14 cellular contexts compared by ENCODE assay signal in the genomic region with DNA sequence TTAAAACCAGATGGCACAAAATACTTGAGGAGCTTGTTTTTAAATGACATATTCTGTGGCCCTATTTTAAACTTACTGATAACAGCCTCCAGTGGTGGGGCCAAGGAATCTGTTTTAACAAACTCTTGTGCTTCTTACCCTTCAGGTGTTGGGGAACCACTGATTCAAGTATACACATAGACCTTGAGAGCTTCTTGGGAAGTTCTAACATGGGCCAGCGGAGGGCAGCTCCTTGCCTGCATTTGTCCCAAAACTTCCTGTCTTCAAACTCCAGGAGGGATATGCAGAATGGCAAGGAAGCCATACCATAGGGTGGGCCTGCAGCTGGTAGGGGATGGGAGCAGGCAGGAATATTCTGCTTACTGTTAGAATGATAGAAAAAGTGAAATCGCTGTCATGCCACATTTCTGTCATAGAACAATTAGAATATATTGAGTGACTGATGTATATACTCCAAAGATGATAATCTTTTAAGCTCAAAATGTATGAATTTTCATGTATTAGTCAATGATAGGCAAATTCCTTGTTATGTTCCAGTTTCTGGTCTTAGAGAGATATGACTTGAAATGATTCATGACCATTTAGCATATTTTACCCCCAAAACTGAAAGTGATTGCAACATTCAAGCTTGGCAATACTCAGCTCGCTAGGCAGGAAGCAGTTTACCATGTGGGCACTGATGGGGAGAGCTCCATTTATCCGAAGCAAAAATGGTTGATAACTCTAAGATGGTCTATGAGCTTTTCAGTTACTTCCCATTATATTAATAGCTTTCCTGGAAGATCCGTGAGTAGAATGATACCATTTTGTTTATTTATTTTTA. TPM values are rescaled to one million over a fixed set of nuclear protein-coding genes. Genes with fewer than 3 reads are reported as not detected.
DNase-seq lines count a peak whose midpoint lies in the region; ATAC-seq and TF ChIP-seq lines count a peak whose summit lies in the region.
"Had no signal": no experiment of that assay in that cellular context is flagged by ENCODE, and none has a peak within 500 bp of the region (broad histone marks: within the 10 kb centered on the region; RNA-seq: fewer than 3 reads in every experiment).

No MANE protein-coding gene starts in this region.

- no peaks in the 10 kb centered on the region for H3K27me3 Mint-ChIP-seq in activated T-cell treated with anti-CD3 and anti-CD28 coated beads, Interleukin-2, amount 50 U/mL, for 24 hours
- no peaks in the 10 kb centered on the region; the same call in 1 of the 2 replicates for H3K27me3 Mint-ChIP-seq in HFFc6 (ENCODE audit: insufficient read depth)
- no peaks in the 10 kb centered on the region for H3K27me3 Mint-ChIP-seq in activated naive CD8-positive, alpha-beta T cell treated with anti-CD3 and anti-CD28 coated beads, Interleukin-2, amount 50 U/mL, for 24 hours

- ATAC-seq in activated naive CD8-positive, alpha-beta T cell treated with anti-CD3 and anti-CD28 coated beads, Interleukin-2, amount 50 U/mL, for 24 hours: peak; percentile 75

- peaks cover 35% of the 10 kb centered on the region for H3K4me1 Mint-ChIP-seq in activated T-cell treated with anti-CD3 and anti-CD28 coated beads, Interleukin-2, amount 50 U/mL, for 24 hours (ENCODE audit: low read depth)
- H3K4me1 Mint-ChIP-seq in HFFc6 (ENCODE audit: low read depth): peaks cover 7% of the 10 kb centered on the region
- peaks cover 19% of the 10 kb centered on the region for H3K4me1 Mint-ChIP-seq in activated naive CD8-positive, alpha-beta T cell treated with anti-CD3 and anti-CD28 coated beads, Interleukin-2, amount 50 U/mL, for 24 hours

- peak; percentile 43 for TF ChIP-seq CTCF in HFFc6 (IDR thresholded peaks at IDR 0.05)
- TF ChIP-seq CTCF in thyroid gland (IDR thresholded peaks at IDR 0.05): no peak

- H3K36me3 Mint-ChIP-seq in activated T-cell treated with anti-CD3 and anti-CD28 coated beads, Interleukin-2, amount 50 U/mL, for 24 hours (ENCODE audit: low read depth): peaks cover 31% of the 10 kb centered on the region
- H3K36me3 Mint-ChIP-seq in HFFc6 (ENCODE audit: low read depth): no peaks in the 10 kb centered on the region; the same call in 1 of the 2 replicates
- peaks cover 9% of the 10 kb centered on the region for H3K36me3 Mint-ChIP-seq in activated naive CD8-positive, alpha-beta T cell treated with anti-CD3 and anti-CD28 coated beads, Interleukin-2, amount 50 U/mL, for 24 hours (ENCODE audit: low read depth)

- no peaks in the 10 kb centered on the region for H3K9me3 ChIP-seq in thyroid gland
- H3K9me3 ChIP-seq: heart left ventricle had no signal

- TF ChIP-seq POLR2A in thyroid gland (IDR thresholded peaks at IDR 0.05): no peak

- H3K27ac ChIP-seq in thyroid gland: no peak overlapping the region
- H3K27ac ChIP-seq: heart left ventricle had no signal

- H3K4me1 ChIP-seq in thyroid gland: peaks cover 0 to 5% of the 10 kb centered on the region in 2 donors

- H3K27me3 ChIP-seq in thyroid gland: no peaks in the 10 kb centered on the region
- H3K27me3 ChIP-seq: heart left ventricle had no signal

- H3K4me3 Mint-ChIP-seq in activated T-cell treated with anti-CD3 and anti-CD28 coated beads, Interleukin-2, amount 50 U/mL, for 24 hours: no peak overlapping the region
- H3K4me3 Mint-ChIP-seq in HFFc6: no peak overlapping the region
- no peak overlapping the region for H3K4me3 Mint-ChIP-seq in activated naive CD8-positive, alpha-beta T cell treated with anti-CD3 and anti-CD28 coated beads, Interleukin-2, amount 50 U/mL, for 24 hours

- intact Hi-C loops in thyroid gland (cut with DNase I): loop anchor here (10.0 kb wide), 1 partner anchor 430 kb away; no protein-coding TSS in a partner anchor

- 92 to 96% methylated on average over 5 of the region's 5 CpGs for WGBS in thyroid gland, 2 donors

- no peak for DNase-seq in activated T-cell treated with anti-CD3 and anti-CD28 coated beads, Interleukin-2, amount 50 U/mL, for 24 hours
- DNase-seq in activated T-cell treated with anti-CD3 and anti-CD28 coated beads for 4 hours: no peak
- DNase-seq in HFFc6: no peak
- DNase-seq in activated naive CD8-positive, alpha-beta T cell treated with anti-CD3 and anti-CD28 coated beads, Interleukin-2, amount 50 U/mL, for 24 hours: no peak
- DNase-seq in iPS-NIHi11 (ENCODE audit: low spot score): peak; percentile 38
- DNase-seq in stimulated activated naive CD4-positive, alpha-beta T cell (lab: John Stamatoyannopoulos, UW): no peak
- DNase-seq in thyroid gland: no peak
- no peak for DNase-seq in medulla oblongata (ENCODE audit: extremely low spot score)
- DNase-seq: heart left ventricle, NCI-H2227 treated with DMSO at 0.1 percent for 48 hours, SHP77 treated with DMSO at 0.1 percent for 48 hours had no signal

- H3K36me3 ChIP-seq in thyroid gland: peaks cover 3% of the 10 kb centered on the region in 2 donors

- no peak overlapping the region for H3K4me3 ChIP-seq in thyroid gland (replicated peaks in 1 of 3)
- H3K4me3 ChIP-seq: heart left ventricle had no signal

- H3K27ac Mint-ChIP-seq in activated T-cell treated with anti-CD3 and anti-CD28 coated beads, Interleukin-2, amount 50 U/mL, for 24 hours: peak overlapping the region; percentile 80
- no peak overlapping the region for H3K27ac Mint-ChIP-seq in HFFc6
- peak overlapping the region; percentile 49 for H3K27ac Mint-ChIP-seq in activated naive CD8-positive, alpha-beta T cell treated with anti-CD3 and anti-CD28 coated beads, Interleukin-2, amount 50 U/mL, for 24 hours

- no peaks in the 10 kb centered on the region for H3K9me3 Mint-ChIP-seq in activated T-cell treated with anti-CD3 and anti-CD28 coated beads, Interleukin-2, amount 50 U/mL, for 24 hours
- no peaks in the 10 kb centered on the region for H3K9me3 Mint-ChIP-seq in HFFc6
- H3K9me3 Mint-ChIP-seq in activated naive CD8-positive, alpha-beta T cell treated with anti-CD3 and anti-CD28 coated beads, Interleukin-2, amount 50 U/mL, for 24 hours: no peaks in the 10 kb centered on the region

RNA-seq across cellular contexts. Expression of a gene that starts 9.2 kb away (rescaled TPM):
- total RNA-seq in HFFc6 (2021; fragmentation: NEBNext Ultra II Directional; extraction: Animal tissue kit (Norgen Biotek cat#: 25700)): 100 to 1,000 TPM; 105 to 130 (median 118) TPM
- 10 to 100 TPM; 53.2 to 95.8 (median 66.3) TPM for total RNA-seq in thyroid gland

RNA-seq across cellular contexts. Expression of a gene that starts 38.6 kb away (rescaled TPM):
- total RNA-seq in HFFc6 (2021; fragmentation: NEBNext Ultra II Directional; extraction: Animal tissue kit (Norgen Biotek cat#: 25700)): 1 to 10 TPM; 3.9 to 5.4 (median 4.8) TPM
- total RNA-seq in thyroid gland: 10 to 100 TPM; 14.4 to 23.2 (median 20.1) TPM

RNA-seq across cellular contexts. Expression of a gene that starts 56.9 kb away (rescaled TPM):
- total RNA-seq in HFFc6 (2021; fragmentation: NEBNext Ultra II Directional; extraction: Animal tissue kit (Norgen Biotek cat#: 25700)): not detected
- not detected for total RNA-seq in thyroid gland
- total RNA-seq: Daoy, heart left ventricle, lung microvascular endothelial cell, osteocyte had no signal
